19 cellular contexts compared by ENCODE assay signal in genomic region chr21:46131721-46132651, GRCh38.
"Had no signal": no experiment of that assay in that cellular context is flagged by ENCODE, and none has a peak within 500 bp of the region (broad histone marks: within the 10 kb centered on the region; RNA-seq: fewer than 3 reads in every experiment).

No MANE protein-coding gene starts in this region.

- FAIRE-seq: astrocyte had no signal

- DNase-seq: activated CD4-positive, CD25-positive, alpha-beta regulatory T cell treated with anti-CD3 and anti-CD28 coated beads, Interleukin-2, amount 50 U/mL, for 72 hours; activated CD8-positive, alpha-beta memory T cell treated with anti-CD3 and anti-CD28 coated beads for 24 hours; activated CD8-positive, alpha-beta memory T cell treated with anti-CD3 and anti-CD28 coated beads, Interleukin-2, amount 50 U/mL, for 48 hours; activated effector memory CD4-positive, alpha-beta T cell treated with anti-CD3 and anti-CD28 coated beads, Interleukin-2, amount 50 U/mL, for 16 hours; activated T-cell treated with anti-CD3 and anti-CD28 coated beads, Interleukin-2, amount 50 U/mL, for 48 hours; cerebellar nuclear complex; effector CD4-positive, alpha-beta T cell; left cardiac atrium; naive B cell; stimulated activated CD4-positive, alpha-beta T cell treated with anti-CD3 and anti-CD28 coated beads, Interleukin-12 subunit alpha, Interleukin-12 subunit beta, amount 100 ng/mL, for 4 hours; stimulated activated CD4-positive, alpha-beta T cell treated with anti-CD3 and anti-CD28 coated beads, Interleukin-1b, Interleukin-23, amount 100 ng/mL, for 48 hours; stomach; T-helper 17 cell; testis had no signal

- H3K4me3 ChIP-seq: breast epithelium, mucosa of descending colon, neural progenitor cell, stomach, testis had no signal

- H3K27me3 ChIP-seq: breast epithelium, neural progenitor cell, testis had no signal

- H3K4me2 ChIP-seq: neural progenitor cell had no signal

- ATAC-seq: mucosa of descending colon, T-helper 17 cell had no signal

- H3K36me3 ChIP-seq: breast epithelium, neural progenitor cell had no signal

- H3K9me3 ChIP-seq: breast epithelium, mucosa of descending colon, stomach, testis had no signal

- H3K9ac ChIP-seq: neural progenitor cell had no signal

- H3K27ac ChIP-seq: neural progenitor cell, testis, VCaP had no signal

- H3K4me1 ChIP-seq: breast epithelium, stomach had no signal

- H2AFZ ChIP-seq: neural progenitor cell had no signal
